In the genomic region with DNA sequence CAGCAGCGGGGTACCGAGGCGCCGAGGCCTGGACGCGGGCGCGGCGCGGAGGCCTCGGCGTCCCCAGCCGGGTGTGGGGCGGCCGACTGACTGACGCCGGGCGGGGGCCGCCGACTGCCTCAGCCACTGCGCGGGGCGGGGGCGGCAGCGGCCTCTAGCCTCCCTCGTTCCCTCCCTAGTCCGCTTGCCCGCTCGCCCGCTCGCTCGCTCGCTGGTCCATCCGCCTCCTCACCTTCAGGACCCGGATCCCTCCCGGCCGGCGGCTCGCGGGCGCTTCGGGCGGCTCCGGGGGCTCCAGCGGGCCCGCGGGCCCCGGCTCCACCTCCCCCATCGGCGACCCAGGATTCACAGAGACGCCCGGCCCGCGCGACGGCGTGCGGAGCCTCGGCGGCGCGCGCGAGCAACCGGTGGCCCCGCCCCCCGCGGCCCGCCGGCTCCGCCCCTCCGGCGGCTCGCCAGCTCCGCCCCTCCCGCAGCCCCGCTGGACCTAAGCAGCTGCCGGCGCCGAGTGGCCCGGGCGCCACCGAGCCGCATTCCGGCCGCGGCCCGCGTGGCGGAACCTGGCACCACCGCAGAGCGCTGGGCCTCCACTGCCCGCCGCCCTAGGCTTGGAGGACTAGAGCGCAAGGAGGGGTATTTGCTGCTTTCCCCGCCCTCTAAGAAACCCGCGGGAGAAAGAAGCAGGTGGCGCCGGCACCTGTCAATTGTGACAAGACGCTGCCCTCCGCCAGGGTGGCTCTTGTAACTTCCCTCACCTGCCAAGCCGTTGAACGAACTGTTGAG, we compare ENCODE assay signal across 8 cellular contexts. TPM values are rescaled to one million over a fixed set of nuclear protein-coding genes. Genes with fewer than 3 reads are reported as not detected.
DNase-seq lines count a peak whose midpoint lies in the region; ATAC-seq and TF ChIP-seq lines count a peak whose summit lies in the region.

No MANE protein-coding gene starts in this region.

- H3K27me3 Mint-ChIP-seq in activated CD4-positive, alpha-beta T cell treated with anti-CD3 and anti-CD28 coated beads, Interleukin-2, amount 10 ng/mL, durations not matched to agents 24 days and 14 days = peaks cover 13% of the 10 kb centered on the region

- peak overlapping the region in 1 of 2 donors; percentile 56 for H3K9ac ChIP-seq in liver (ENCODE audit: low read depth in 1 of 2, low read length in 2 of 2)

- CTCF ChIA-PET in AG04449 (lab: Yijun Ruan, JAX) = interaction anchor here (0.9 kb wide), 1 partner anchor 21 kb away, joined by 3 read pairs; no protein-coding TSS in a partner anchor

- H3K27ac ChIP-seq in liver (ENCODE audit: low read depth in 1 of 2, low read length in 2 of 2) = peak overlapping the region; percentile 66 to 73

- TF ChIP-seq RAD21 in liver (IDR thresholded peaks at IDR 0.05) = no peak

- H3K36me3 ChIP-seq in liver (ENCODE audit: control insufficient read depth in 4 of 4, insufficient read depth in 3 of 4, low read depth in 1 of 4, low read length in 3 of 4) = no peaks in the 10 kb centered on the region

- no peaks in the 10 kb centered on the region for H3K9me3 Mint-ChIP-seq in activated CD4-positive, alpha-beta T cell treated with anti-CD3 and anti-CD28 coated beads, Interleukin-2, amount 10 ng/mL, durations not matched to agents 24 days and 14 days

- WGBS in liver = under 1% methylated on average over 104 of the region's 104 CpGs

- DNase-seq in AG04449 (ENCODE audit: low read depth, low spot score) (no peak), NCI-H345 treated with DMSO at 0.1 percent for 48 hours (lab: John Stamatoyannopoulos, UW; ENCODE audit: unreplicated experiment) (peak; percentile 43), dedifferentiated amniotic fluid mesenchymal stem cell (ENCODE audit: extremely low spot score) (peak; percentile 52)
- DNase-seq in activated CD4-positive, alpha-beta T cell treated with anti-CD3 and anti-CD28 coated beads, Interleukin-2, amount 10 ng/mL, durations not matched to agents 24 days and 14 days = peak; percentile 94
- DNase-seq in stimulated activated CD4-positive, alpha-beta T cell treated with anti-CD3 and anti-CD28 coated beads, Interleukin-4, amount 100 ng/mL, for 1 hour = peak; percentile 80

- H3K4me1 Mint-ChIP-seq in activated CD4-positive, alpha-beta T cell treated with anti-CD3 and anti-CD28 coated beads, Interleukin-2, amount 10 ng/mL, durations not matched to agents 24 days and 14 days = peaks cover 13% of the 10 kb centered on the region

- ATAC-seq in GM18519 (IDR thresholded peaks at IDR 0.05; ENCODE audit: low FRiP score, unreplicated experiment) (peak; percentile 49), HG03039 (IDR thresholded peaks at IDR 0.05; ENCODE audit: unreplicated experiment) (peak; percentile 72)

- H3K27ac Mint-ChIP-seq in activated CD4-positive, alpha-beta T cell treated with anti-CD3 and anti-CD28 coated beads, Interleukin-2, amount 10 ng/mL, durations not matched to agents 24 days and 14 days = peak overlapping the region; percentile 53

- H3K4me3 ChIP-seq in AG04449 (ENCODE audit: low read depth, low read length) (peak overlapping the region; percentile 81), liver (ENCODE audit: low read depth in 1 of 3, low read length in 3 of 3) (peak overlapping the region; percentile 62 to 92 (median 67))

- intact Hi-C loops in activated CD4-positive, alpha-beta T cell treated with anti-CD3 and anti-CD28 coated beads, Interleukin-2, amount 10 ng/mL, durations not matched to agents 24 days and 14 days (cut with micrococcal nuclease) = loop anchor here (2.0 to 10.0 kb wide), 5 partner anchors 85 to 371 kb away; a partner anchor contains a TSS

- TF ChIP-seq CTCF in AG04449 (IDR thresholded peaks at IDR 0.05; ENCODE audit: insufficient read depth, low read length, missing control alignments) (no peak), liver (IDR thresholded peaks at IDR 0.05; ENCODE audit: low read depth, low read length, missing input control) (no peak)

- POLR2A ChIA-PET in AG04449 (lab: Yijun Ruan, JAX) = interaction anchor here (0.6 to 0.9 kb wide), 3 partner anchors 13 to 185 kb away, joined by 3 read pairs; no protein-coding TSS in a partner anchor

- no peaks in the 10 kb centered on the region for H3K36me3 Mint-ChIP-seq in activated CD4-positive, alpha-beta T cell treated with anti-CD3 and anti-CD28 coated beads, Interleukin-2, amount 10 ng/mL, durations not matched to agents 24 days and 14 days (ENCODE audit: low read depth)

- peaks cover 15 to 37% (median 28%) of the 10 kb centered on the region in 4 donors for H3K4me1 ChIP-seq in liver (ENCODE audit: control insufficient read depth in 4 of 4, insufficient read depth in 4 of 4, low read length in 3 of 4)

- H3K4me3 Mint-ChIP-seq in activated CD4-positive, alpha-beta T cell treated with anti-CD3 and anti-CD28 coated beads, Interleukin-2, amount 10 ng/mL, durations not matched to agents 24 days and 14 days = peak overlapping the region; percentile 79

- H3K9me3 ChIP-seq in liver (ENCODE audit: control insufficient read depth in 4 of 4, low read length in 3 of 4) = no peaks in the 10 kb centered on the region

- no peaks in the 10 kb centered on the region for H3K27me3 ChIP-seq in liver (ENCODE audit: control insufficient read depth in 4 of 4, insufficient read depth in 4 of 4, low read length in 3 of 4)

TF ChIP-seq in liver, 16 proteins besides CTCF, POLR2A, EP300 and RAD21:
- TF ChIP-seq, protein P1, sequence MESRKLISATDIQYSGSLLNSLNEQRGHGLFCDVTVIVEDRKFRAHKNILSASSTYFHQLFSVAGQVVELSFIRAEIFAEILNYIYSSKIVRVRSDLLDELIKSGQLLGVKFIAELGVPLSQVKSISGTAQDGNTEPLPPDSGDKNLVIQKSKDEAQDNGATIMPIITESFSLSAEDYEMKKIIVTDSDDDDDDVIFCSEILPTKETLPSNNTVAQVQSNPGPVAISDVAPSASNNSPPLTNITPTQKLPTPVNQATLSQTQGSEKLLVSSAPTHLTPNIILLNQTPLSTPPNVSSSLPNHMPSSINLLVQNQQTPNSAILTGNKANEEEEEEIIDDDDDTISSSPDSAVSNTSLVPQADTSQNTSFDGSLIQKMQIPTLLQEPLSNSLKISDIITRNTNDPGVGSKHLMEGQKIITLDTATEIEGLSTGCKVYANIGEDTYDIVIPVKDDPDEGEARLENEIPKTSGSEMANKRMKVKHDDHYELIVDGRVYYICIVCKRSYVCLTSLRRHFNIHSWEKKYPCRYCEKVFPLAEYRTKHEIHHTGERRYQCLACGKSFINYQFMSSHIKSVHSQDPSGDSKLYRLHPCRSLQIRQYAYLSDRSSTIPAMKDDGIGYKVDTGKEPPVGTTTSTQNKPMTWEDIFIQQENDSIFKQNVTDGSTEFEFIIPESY (IDR thresholded peaks at IDR 0.05) = no peak
- no peak for TF ChIP-seq NR2F2 (IDR thresholded peaks at IDR 0.05)
- no peak for TF ChIP-seq HNF4A (conservative IDR thresholded peaks at IDR 0.05)
- no peak for TF ChIP-seq GABPA (IDR thresholded peaks at IDR 0.05 in 1 of 2, conservative IDR thresholded peaks at IDR 0.05 in 1 of 2)
- TF ChIP-seq FOXA1 (IDR thresholded peaks at IDR 0.05) = no peak
- no peak for TF ChIP-seq HNF4G (IDR thresholded peaks at IDR 0.05)
- no peak for TF ChIP-seq FOXA2 (IDR thresholded peaks at IDR 0.05)
- TF ChIP-seq, protein P2, sequence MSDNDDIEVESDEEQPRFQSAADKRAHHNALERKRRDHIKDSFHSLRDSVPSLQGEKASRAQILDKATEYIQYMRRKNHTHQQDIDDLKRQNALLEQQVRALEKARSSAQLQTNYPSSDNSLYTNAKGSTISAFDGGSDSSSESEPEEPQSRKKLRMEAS (IDR thresholded peaks at IDR 0.05) = no peak
- TF ChIP-seq, protein P3, sequence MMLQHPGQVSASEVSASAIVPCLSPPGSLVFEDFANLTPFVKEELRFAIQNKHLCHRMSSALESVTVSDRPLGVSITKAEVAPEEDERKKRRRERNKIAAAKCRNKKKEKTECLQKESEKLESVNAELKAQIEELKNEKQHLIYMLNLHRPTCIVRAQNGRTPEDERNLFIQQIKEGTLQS (IDR thresholded peaks at IDR 0.05) = no peak
- no peak for TF ChIP-seq YY1 (IDR thresholded peaks at IDR 0.05)
- TF ChIP-seq SP1 (IDR thresholded peaks at IDR 0.05) = no peak

RNA-seq across cellular contexts. Expression of a gene that starts 0.8 kb away (rescaled TPM):
- total RNA-seq in activated CD4-positive, alpha-beta T cell treated with anti-CD3 and anti-CD28 coated beads, Interleukin-2, amount 10 ng/mL, durations not matched to agents 24 days and 14 days = 14.8 and 18.2 TPM in 2 replicates
- 1 to 10 TPM; 5.5 to 7.8 TPM for total RNA-seq in liver
- 1 to 10 TPM; 1.2 to 2.2 TPM for polyA plus RNA-seq in liver
